ENCODE assay signal across 10 cellular contexts in genomic region chr18:55402731-55403405, GRCh38.
DNase-seq lines count a peak whose midpoint lies in the region; ATAC-seq, FAIRE-seq and TF ChIP-seq lines count a peak whose summit lies in the region.
"Had no signal": no experiment of that assay in that cellular context is flagged by ENCODE, and none has a peak within 500 bp of the region (broad histone marks: within the 10 kb centered on the region; RNA-seq: fewer than 3 reads in every experiment).

No MANE protein-coding gene starts in this region.

- peaks cover 42% of the 10 kb centered on the region for H3K4me1 ChIP-seq in ACC112 (ENCODE audit: control insufficient read depth, insufficient read depth, low read length, unreplicated experiment)
- H3K4me1 ChIP-seq in endocrine pancreas (ENCODE audit: control insufficient read depth, insufficient read depth, low read length): no peaks in the 10 kb centered on the region
- peaks cover 45% of the 10 kb centered on the region for H3K4me1 ChIP-seq in osteoblast (ENCODE audit: insufficient read depth, low read length)
- peaks cover 0 to 3% of the 10 kb centered on the region in 2 donors for H3K4me1 ChIP-seq in small intestine (ENCODE audit: control insufficient read depth in 2 of 2, insufficient read depth in 1 of 2, low read depth in 1 of 2, low read length in 1 of 2)

- ATAC-seq in GM21619 (IDR thresholded peaks at IDR 0.05; ENCODE audit: unreplicated experiment): no peak

- no peaks in the 10 kb centered on the region for H3K36me3 ChIP-seq in ACC112 (ENCODE audit: insufficient read depth, low read length)
- H3K36me3 ChIP-seq in endocrine pancreas (ENCODE audit: control insufficient read depth, insufficient read depth, low read length): no peaks in the 10 kb centered on the region
- no peaks in the 10 kb centered on the region for H3K36me3 ChIP-seq in osteoblast (ENCODE audit: insufficient read depth, low read length)
- no peaks in the 10 kb centered on the region for H3K36me3 ChIP-seq in small intestine (ENCODE audit: control insufficient read depth in 2 of 2, insufficient read depth in 2 of 2, low read length in 2 of 2)

- no peaks in the 10 kb centered on the region for H3K27me3 ChIP-seq in ACC112 (ENCODE audit: insufficient read depth, low read length)
- H3K27me3 ChIP-seq in endocrine pancreas (ENCODE audit: control insufficient read depth, insufficient read depth, low read length): no peaks in the 10 kb centered on the region
- H3K27me3 ChIP-seq in osteoblast (ENCODE audit: insufficient read depth, low read length): no peaks in the 10 kb centered on the region
- no peaks in the 10 kb centered on the region for H3K27me3 ChIP-seq in small intestine (ENCODE audit: control insufficient read depth in 2 of 2, insufficient read depth in 2 of 2, low read length in 2 of 2)

- FAIRE-seq in small intestine (lab: Jason Lieb, UNC): no peak

- H3K4me3 ChIP-seq in ACC112 (ENCODE audit: low read depth, low read length) (peak overlapping the region; percentile 84), endocrine pancreas (ENCODE audit: control insufficient read depth, insufficient read depth, low read length) (peak overlapping the region; percentile 0), osteoblast (ENCODE audit: insufficient read depth, low read length) (peak overlapping the region; percentile 56), small intestine (ENCODE audit: low read depth in 1 of 2, low read length in 2 of 2) (no peak overlapping the region)

- peak overlapping the region; percentile 80 for H3K4me2 ChIP-seq in osteoblast (ENCODE audit: insufficient read depth, low read length)

- H3K9me3 ChIP-seq in endocrine pancreas (ENCODE audit: control insufficient read depth, low read length) (no peaks in the 10 kb centered on the region), osteoblast (ENCODE audit: low read depth, low read length) (no peaks in the 10 kb centered on the region), small intestine (ENCODE audit: control insufficient read depth, low read depth) (no peaks in the 10 kb centered on the region)

- H3K27ac ChIP-seq in ACC112 (ENCODE audit: low read depth, low read length) (peak overlapping the region; percentile 75), osteoblast (ENCODE audit: low read depth, low read length) (peak overlapping the region; percentile 74), small intestine (ENCODE audit: low read depth in 1 of 2, low read length in 1 of 2) (peak overlapping the region in 1 of 2 donors; percentile 58)

- no peaks in the 10 kb centered on the region for H4K20me1 ChIP-seq in osteoblast (ENCODE audit: insufficient read depth, low read length)

- peak overlapping the region; percentile 43 for H2AFZ ChIP-seq in ACC112 (ENCODE audit: low read length, unreplicated experiment)
- H2AFZ ChIP-seq in osteoblast (ENCODE audit: low read length): peak overlapping the region; percentile 3

- peak; percentile 54 for DNase-seq in NCI-H1092 treated with DMSO at 0.1 percent for 48 hours (lab: John Stamatoyannopoulos, UW)
- DNase-seq in osteoblast (ENCODE audit: insufficient read length, low spot score, missing footprints): no peak
- DNase-seq in small intestine: no peak
- DNase-seq in SIG-M5 (lab: John Stamatoyannopoulos, UW): no peak
- DNase-seq in activated CD4-positive, alpha-beta T cell treated with anti-CD3 and anti-CD28 coated beads, Interleukin-2, amount 50 U/mL, for 48 hours: no peak
- DNase-seq: activated naive CD4-positive, alpha-beta T cell; stimulated activated CD4-positive, alpha-beta T cell treated with anti-CD3 and anti-CD28 coated beads, Interleukin-2, amount 100 ng/mL, for 24 hours had no signal

- H3K79me2 ChIP-seq in ACC112 (ENCODE audit: control insufficient read depth, insufficient read depth, low read length, unreplicated experiment) (peaks cover 68% of the 10 kb centered on the region), osteoblast (ENCODE audit: insufficient read depth, low read length) (peaks cover 49% of the 10 kb centered on the region)

- no peak overlapping the region for H3K9ac ChIP-seq in endocrine pancreas (ENCODE audit: control insufficient read depth, insufficient read depth, low read length)

- TF ChIP-seq CTCF in osteoblast (IDR thresholded peaks at IDR 0.05; ENCODE audit: extremely low read depth, low read depth, low read length): no peak

- 61 to 83% (median 76%) methylated on average over 10 of the region's 10 CpGs for WGBS in small intestine, 3 donors

Comparison
In these comparisons a context has a peak if more than half of its experiments do, and no peak if none do; other contexts are left out.
1. H3K4me3 ChIP-seq: peak in ACC112 (single experiment), endocrine pancreas (single experiment) and osteoblast (single experiment); none in small intestine (0 of 2).